In the genomic region with DNA sequence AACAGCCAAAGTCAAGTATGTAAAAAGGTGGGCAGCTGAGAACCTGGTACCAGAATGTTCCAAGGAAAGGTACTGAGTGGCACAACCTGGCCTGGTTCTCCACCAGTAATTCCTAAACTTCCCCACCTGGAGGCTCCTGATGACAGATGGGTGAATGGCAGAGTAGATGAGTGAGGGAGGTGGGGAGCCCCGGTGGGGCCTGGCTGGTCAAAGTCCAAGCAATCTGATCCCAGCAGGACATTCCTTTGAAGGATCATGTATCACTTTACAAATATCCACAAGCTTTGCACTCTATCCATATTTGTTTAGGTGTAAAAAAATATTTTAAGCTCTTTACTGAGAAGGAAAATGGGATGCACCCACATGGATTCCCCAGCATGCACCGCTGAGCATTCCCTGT, we compare ENCODE assay signal across 31 cellular contexts.
"Had no signal": no experiment of that assay in that cellular context is flagged by ENCODE, and none has a peak within 500 bp of the region (broad histone marks: within the 10 kb centered on the region; RNA-seq: fewer than 3 reads in every experiment).

No MANE protein-coding gene starts in this region.

- H3K27ac ChIP-seq: colonic mucosa, gastroesophageal sphincter, neutrophil, skin epidermis, thyroid gland, upper lobe of left lung, vagina, VCaP had no signal

- ATAC-seq: activated CD8-positive, alpha-beta memory T cell treated with anti-CD3 and anti-CD28 coated beads, Interleukin-2, amount 10 ng/mL, durations not matched to agents 7 days and 5 days; activated CD8-positive, alpha-beta T cell treated with anti-CD3 and anti-CD28 coated beads for 36 hours; activated T-cell treated with anti-CD3 and anti-CD28 coated beads, Interleukin-2, amount 50 U/mL, for 72 hours; gastroesophageal sphincter; left colon; sciatic nerve; stimulated activated memory B cell treated with anti-CD40 and anti-IgM and Interleukin-4, amounts not matched to agents 10 μg/mL and 1 μg/mL and 100 μg/mL, for 72 hours; stimulated activated naive CD8-positive, alpha-beta T cell treated with anti-CD3 and anti-CD28 coated beads, Interleukin-15, amount 100 ng/mL, for 72 hours had no signal

- H3K9me3 ChIP-seq: colonic mucosa, gastroesophageal sphincter, neutrophil, thyroid gland, upper lobe of left lung, vagina had no signal

- H3K4me3 ChIP-seq: colonic mucosa, gastroesophageal sphincter, skin epidermis, thyroid gland, upper lobe of left lung, vagina had no signal

- H3K36me3 ChIP-seq: colonic mucosa, gastroesophageal sphincter, neutrophil, thyroid gland, upper lobe of left lung, vagina had no signal

- H3K4me1 ChIP-seq: colonic mucosa, thyroid gland, vagina had no signal

- DNase-seq: activated CD4-positive, alpha-beta T cell treated with anti-CD3 and anti-CD28 coated beads for 1 hour; activated CD4-positive, alpha-beta T cell treated with anti-CD3 and anti-CD28 coated beads, Interleukin-2, amount 10 ng/mL, durations not matched to agents 7 days and 5 days; activated CD8-positive, alpha-beta memory T cell treated with anti-CD3 and anti-CD28 coated beads, Interleukin-2, amount 10 ng/mL, durations not matched to agents 7 days and 5 days; activated CD8-positive, alpha-beta T cell treated with anti-CD3 and anti-CD28 coated beads for 36 hours; activated effector memory CD4-positive, alpha-beta T cell treated with Interleukin-2 at 50 U/mL for 16 hours; activated naive CD4-positive, alpha-beta T cell treated with Interleukin-2 at 50 U/mL for 16 hours; activated T-cell treated with anti-CD3 and anti-CD28 coated beads for 4 hours; activated T-cell treated with anti-CD3 and anti-CD28 coated beads, Interleukin-2, amount 50 U/mL, for 72 hours; anterior cingulate cortex; colonic mucosa; effector CD8-positive, alpha-beta T cell; erythroblast; hypothalamus; immature natural killer cell; kidney; left colon; naive B cell; nephron progenitor cell; stimulated activated CD4-positive, alpha-beta T cell treated with anti-CD3 and anti-CD28 coated beads, Interleukin-4, amount 100 ng/mL, for 4 hours; stimulated activated CD8-positive, alpha-beta memory T cell treated with anti-CD3 and anti-CD28 coated beads, Interleukin-4, amount 100 ng/mL, for 48 hours; stimulated activated naive CD8-positive, alpha-beta T cell treated with anti-CD3 and anti-CD28 coated beads, Interleukin-15, amount 100 ng/mL, for 72 hours; T-helper 9 cell; thyroid gland; upper lobe of left lung had no signal

- H3K27me3 ChIP-seq: colonic mucosa, thyroid gland, vagina had no signal
